3 cellular contexts compared by ENCODE assay signal in the genomic region with DNA sequence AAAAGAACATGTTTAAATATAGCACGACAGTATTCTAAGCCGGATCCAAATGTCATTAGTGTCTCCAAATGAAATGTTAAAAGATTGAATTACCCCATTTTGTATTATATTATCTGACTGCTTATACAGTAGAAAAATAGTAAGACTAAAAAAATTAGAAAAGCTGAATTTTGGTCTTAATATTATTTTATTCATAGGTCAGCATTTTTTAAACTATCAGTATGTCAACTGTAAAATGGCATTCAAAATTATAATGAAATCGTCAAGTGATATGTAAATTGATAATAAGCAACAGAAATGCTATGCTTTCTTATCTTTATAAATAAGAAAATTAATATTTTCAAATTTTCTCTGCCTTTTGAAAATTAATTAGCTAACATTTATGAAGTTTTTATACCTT.
A peak's percentile ranks its signal among the peaks of the same experiment; 100 is the strongest.
TF ChIP-seq lines count a peak whose summit lies in the region.

No MANE protein-coding gene starts in this region.

TF ChIP-seq in A549, 52 proteins besides CTCF, POLR2A, EP300 and RAD21:
- no peak for TF ChIP-seq FOSB (CRISPR knock-in tag; IDR thresholded peaks at IDR 0.05)
- peak; percentile 68 for TF ChIP-seq MAFK (IDR thresholded peaks at IDR 0.05; ENCODE audit: partially characterized antibody)

TF ChIP-seq in IMR-90, 13 proteins besides CTCF, POLR2A, EP300 and RAD21:
- TF ChIP-seq MAFK (IDR thresholded peaks at IDR 0.05; ENCODE audit: low read depth, low read length) (peak; percentile 86), MXI1 (IDR thresholded peaks at IDR 0.05; ENCODE audit: borderline replicate concordance, low read depth, low read length) (no peak)
- TF ChIP-seq, protein P1, sequence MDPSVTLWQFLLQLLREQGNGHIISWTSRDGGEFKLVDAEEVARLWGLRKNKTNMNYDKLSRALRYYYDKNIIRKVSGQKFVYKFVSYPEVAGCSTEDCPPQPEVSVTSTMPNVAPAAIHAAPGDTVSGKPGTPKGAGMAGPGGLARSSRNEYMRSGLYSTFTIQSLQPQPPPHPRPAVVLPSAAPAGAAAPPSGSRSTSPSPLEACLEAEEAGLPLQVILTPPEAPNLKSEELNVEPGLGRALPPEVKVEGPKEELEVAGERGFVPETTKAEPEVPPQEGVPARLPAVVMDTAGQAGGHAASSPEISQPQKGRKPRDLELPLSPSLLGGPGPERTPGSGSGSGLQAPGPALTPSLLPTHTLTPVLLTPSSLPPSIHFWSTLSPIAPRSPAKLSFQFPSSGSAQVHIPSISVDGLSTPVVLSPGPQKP (IDR thresholded peaks at IDR 0.05; ENCODE audit: borderline replicate concordance, low read depth, low read length) = no peak
TF ChIP-seq in IMR-90: peak in this region for 1.

TF ChIP-seq in H1, 55 proteins besides CTCF, POLR2A, EP300 and RAD21:
- TF ChIP-seq PHF8 (conservative IDR thresholded peaks at IDR 0.05; ENCODE audit: low read depth, low read length) = no peak
- peak; percentile 48; the same call in 1 of the 2 replicates for TF ChIP-seq MAFK (IDR thresholded peaks at IDR 0.05; ENCODE audit: low read depth, low read length)
